23 cellular contexts compared by ENCODE assay signal in genomic region chr20:39518649-39519048, GRCh38.
"Had no signal": no experiment of that assay in that cellular context is flagged by ENCODE, and none has a peak within 500 bp of the region (broad histone marks: within the 10 kb centered on the region; RNA-seq: fewer than 3 reads in every experiment).

No MANE protein-coding gene starts in this region.

- ATAC-seq: Right ventricle myocardium inferior, SK-N-SH treated with all-trans-retinoic acid at 6 μM for 48 hours had no signal

- DNase-seq: Karpas-422, KBM-7, MG63, NCI-H1092, NCI-H1105 treated with DMSO at 0.1 percent for 48 hours, NCI-H1417 treated with DMSO at 0.1 percent for 48 hours, NCI-H146, NCI-H1694 treated with DMSO at 0.1 percent for 48 hours, NCI-H1930, NCI-H2081, NCI-H2107, NCI-H226, NCI-H446, NCI-H510A, NCI-H524 treated with DMSO at 0.1 percent for 48 hours, NCI-H69, NCI-H774, SHP77 treated with DMSO at 0.1 percent for 48 hours, SJCRH30 had no signal

- H3K27me3 ChIP-seq: MG63 had no signal

- H3K4me1 ChIP-seq: SJCRH30 had no signal

- H3K36me3 ChIP-seq: MG63, SJCRH30 had no signal

- H3K4me3 ChIP-seq: MG63, SJCRH30 had no signal

- H3K9me3 ChIP-seq: MG63, SJCRH30 had no signal

- H3K27ac ChIP-seq: HL-60, RWPE1, SJCRH30 had no signal
